ENCODE assay signal across 8 cellular contexts in the genomic region with DNA sequence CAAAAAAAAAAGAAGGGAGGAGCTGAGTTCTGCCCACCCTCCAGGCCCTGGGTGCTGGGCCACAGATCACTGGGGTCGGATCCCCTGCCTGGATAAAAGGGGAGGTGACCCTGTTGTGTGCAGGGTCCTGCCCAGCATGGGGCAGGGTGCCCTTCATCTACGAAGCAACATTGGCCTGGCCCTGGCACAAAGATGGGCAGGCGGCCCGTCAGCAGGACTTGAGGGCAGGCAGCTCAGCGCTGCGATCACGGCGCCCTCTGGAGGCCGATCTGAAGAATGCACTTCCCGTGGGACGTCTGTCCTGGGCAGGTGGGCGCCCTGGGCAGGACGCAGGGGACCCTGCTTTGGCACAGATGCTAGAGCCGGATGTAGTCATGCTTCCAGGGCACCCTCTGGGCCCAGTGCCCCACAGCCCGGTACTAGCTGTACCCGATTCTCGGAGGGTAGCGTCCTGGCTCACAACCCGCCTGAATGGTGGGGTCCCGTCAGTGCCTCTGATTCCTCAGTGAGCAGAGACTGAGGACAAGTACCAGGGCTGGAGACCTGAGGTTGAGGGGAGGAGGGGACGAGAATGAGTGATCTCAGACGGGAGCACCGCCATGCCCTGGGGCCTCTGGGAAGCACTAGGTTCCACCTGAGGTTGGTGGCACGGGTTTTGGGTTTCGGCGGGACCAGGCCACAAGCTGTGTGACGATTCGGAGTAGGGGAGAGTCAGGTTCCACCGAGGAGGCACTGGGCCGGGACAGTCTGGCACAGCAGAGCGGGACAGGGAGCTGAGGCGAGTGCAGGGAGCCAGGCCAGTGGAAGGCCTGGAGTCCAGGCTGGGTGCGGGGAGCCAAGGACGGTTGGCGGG. TPM values are rescaled to one million over a fixed set of nuclear protein-coding genes. Genes with fewer than 3 reads are reported as not detected.
DNase-seq lines count a peak whose midpoint lies in the region; ATAC-seq, FAIRE-seq and TF ChIP-seq lines count a peak whose summit lies in the region.

No MANE protein-coding gene starts in this region.

- intact Hi-C loops in mammary epithelial cell (cut with micrococcal nuclease): loop anchor here (1.0 to 5.0 kb wide), 6 partner anchors 14 to 408 kb away; no protein-coding TSS in a partner anchor
- intact Hi-C loops in kidney (cut with DNase I): no loop called here

- CTCF ChIA-PET in mammary epithelial cell (lab: Charles Lee; ENCODE audit: low non-redundant PET): interaction anchor here (0.5 to 0.8 kb wide), 5 partner anchors 14 to 229 kb away, joined by 3 to 7 read pairs (median 4); no protein-coding TSS in a partner anchor

- H3K27ac ChIP-seq in WERI-Rb-1: no peak overlapping the region
- H3K27ac ChIP-seq in mammary epithelial cell (ENCODE audit: insufficient read depth, low read depth, low read length): no peak overlapping the region
- no peak overlapping the region for H3K27ac ChIP-seq in kidney (ENCODE audit: low read depth in 2 of 2, low read length in 2 of 2)

- no peak for FAIRE-seq in kidney (lab: Jason Lieb, UNC)

- no peaks in the 10 kb centered on the region for H3K79me2 ChIP-seq in mammary epithelial cell (ENCODE audit: insufficient read depth, low read length)

- no peaks in the 10 kb centered on the region for H3K9me3 ChIP-seq in WERI-Rb-1 (ENCODE audit: severe bottlenecking)
- H3K9me3 ChIP-seq in mammary epithelial cell (replicated peaks; ENCODE audit: insufficient read depth, low read length): no peaks in the 10 kb centered on the region
- H3K9me3 ChIP-seq in kidney (ENCODE audit: control insufficient read depth in 1 of 2, low read length in 2 of 2): peaks cover 0 to 2% of the 10 kb centered on the region in 2 donors

- dilution Hi-C loops in mammary epithelial cell (cut with HindIII; ENCODE audit: low sequenced_read_pairs): no loop called here

- H3K4me3 ChIP-seq in WERI-Rb-1 (ENCODE audit: low read depth, low read length): no peak overlapping the region
- no peak overlapping the region for H3K4me3 ChIP-seq in mammary epithelial cell (replicated peaks in 1 of 3; ENCODE audit: insufficient read depth in 1 of 3, low read depth in 2 of 3, low read length in 3 of 3)
- peak overlapping the region in 1 of 2 donors; percentile 32 for H3K4me3 ChIP-seq in kidney (ENCODE audit: low read length in 2 of 2)

- H3K27me3 ChIP-seq in WERI-Rb-1 (ENCODE audit: insufficient read depth, low read depth, severe bottlenecking) (no peaks in the 10 kb centered on the region), mammary epithelial cell (ENCODE audit: insufficient read depth, low read length) (no peaks in the 10 kb centered on the region)

- peak overlapping the region; percentile 30 for H2AFZ ChIP-seq in mammary epithelial cell (ENCODE audit: low read depth, low read length)

- H3K4me2 ChIP-seq in mammary epithelial cell (ENCODE audit: insufficient read depth, low read depth, low read length): peak overlapping the region; percentile 43

- H3K36me3 ChIP-seq in WERI-Rb-1: no peaks in the 10 kb centered on the region
- H3K36me3 ChIP-seq in mammary epithelial cell (ENCODE audit: insufficient read depth, low read length): no peaks in the 10 kb centered on the region
- H3K36me3 ChIP-seq in kidney (ENCODE audit: control insufficient read depth in 1 of 2, insufficient read depth in 2 of 2, low read length in 2 of 2): no peaks in the 10 kb centered on the region

- in situ Hi-C loops in mammary epithelial cell (cut with MboI; ENCODE audit: low sequenced_read_pairs in 2 of 2): no loop called here

- WGBS in mammary epithelial cell (ENCODE audit: low coverage, missing lambda C conversion rate): 11% methylated on average over 21 of the region's 35 CpGs

- peak; percentile 90 for DNase-seq in AG20443 (ENCODE audit: low spot score)
- DNase-seq in NCI-H1048 (lab: John Stamatoyannopoulos, UW): peak; percentile 43
- DNase-seq in WERI-Rb-1: peak; percentile 59
- DNase-seq in mammary epithelial cell: peak; percentile 20
- peak; percentile 88 for DNase-seq in kidney
- peak; percentile 64 for DNase-seq in stimulated activated CD4-positive, alpha-beta T cell treated with anti-CD3 and anti-CD28 coated beads, Interleukin-1b, Interleukin-23, amount 100 ng/mL, for 48 hours
- DNase-seq in NCI-H2029 treated with DMSO at 0.1 percent for 48 hours (lab: John Stamatoyannopoulos, UW): no peak

- peak; percentile 53 for ATAC-seq in GM18867 (IDR thresholded peaks at IDR 0.05; ENCODE audit: unreplicated experiment)

- H3K9ac ChIP-seq in mammary epithelial cell (ENCODE audit: insufficient read depth, low read length) (no peak overlapping the region), kidney (ENCODE audit: low read length in 2 of 2) (no peak overlapping the region)

- H3K4me1 ChIP-seq in mammary epithelial cell (ENCODE audit: insufficient read depth, low read length) (peaks cover 14% of the 10 kb centered on the region), kidney (ENCODE audit: control insufficient read depth in 1 of 2, insufficient read depth in 1 of 2, low read depth in 1 of 2, low read length in 2 of 2) (peaks cover 4% of the 10 kb centered on the region in 2 donors)

- no peaks in the 10 kb centered on the region for H4K20me1 ChIP-seq in mammary epithelial cell (ENCODE audit: insufficient read depth, low read length)

- BruUV-seq in mammary epithelial cell (replicated peaks; lab: Mats Ljungman, UMichigan): no TSS peak

- TF ChIP-seq CTCF in WERI-Rb-1 (IDR thresholded peaks at IDR 0.05; ENCODE audit: low read depth, low read length) (peak; percentile 97), mammary epithelial cell (conservative IDR thresholded peaks at IDR 0.05 in 1 of 2, IDR thresholded peaks at IDR 0.05 in 1 of 2; ENCODE audit: extremely low read depth in 1 of 2, insufficient read depth in 1 of 2, low read depth in 1 of 2, low read length in 2 of 2) (peak; percentile 87 to 97), kidney (IDR thresholded peaks at IDR 0.05; ENCODE audit: borderline replicate concordance, extremely low read depth, insufficient read depth) (peak; percentile 85)

RNA-seq across cellular contexts. Expression of a gene that starts 18.0 kb away (rescaled TPM):
- total RNA-seq in mammary epithelial cell (1 to 10 TPM; 6.6 to 8.3 TPM), kidney (26.3 TPM)
- polyA plus RNA-seq in mammary epithelial cell (3.0 TPM), kidney (ENCODE audit: insufficient read depth, low read depth, low replicate concordance) (8.6 TPM)
- polyA minus RNA-seq in mammary epithelial cell: 1.3 TPM

RNA-seq across cellular contexts. Expression of a gene that starts 49.4 kb away (rescaled TPM):
- total RNA-seq in mammary epithelial cell (not detected), kidney (3.2 TPM)
- polyA plus RNA-seq in mammary epithelial cell (not detected), kidney (ENCODE audit: insufficient read depth, low read depth, low replicate concordance) (11.1 TPM)
- polyA minus RNA-seq in mammary epithelial cell: not detected
